Comparison of ENCODE assay signal across 1 cellular context in genomic region chr22:37846433-37846832, GRCh38.
TF ChIP-seq lines count a peak whose summit lies in the region.

No MANE protein-coding gene starts in this region.

TF ChIP-seq in GM23338, 12 proteins besides CTCF, POLR2A, EP300 and RAD21 (continued from another document):
- no peak for TF ChIP-seq ZNF462 (CRISPR knock-in tag; IDR thresholded peaks at IDR 0.05)
- TF ChIP-seq, protein P1, sequence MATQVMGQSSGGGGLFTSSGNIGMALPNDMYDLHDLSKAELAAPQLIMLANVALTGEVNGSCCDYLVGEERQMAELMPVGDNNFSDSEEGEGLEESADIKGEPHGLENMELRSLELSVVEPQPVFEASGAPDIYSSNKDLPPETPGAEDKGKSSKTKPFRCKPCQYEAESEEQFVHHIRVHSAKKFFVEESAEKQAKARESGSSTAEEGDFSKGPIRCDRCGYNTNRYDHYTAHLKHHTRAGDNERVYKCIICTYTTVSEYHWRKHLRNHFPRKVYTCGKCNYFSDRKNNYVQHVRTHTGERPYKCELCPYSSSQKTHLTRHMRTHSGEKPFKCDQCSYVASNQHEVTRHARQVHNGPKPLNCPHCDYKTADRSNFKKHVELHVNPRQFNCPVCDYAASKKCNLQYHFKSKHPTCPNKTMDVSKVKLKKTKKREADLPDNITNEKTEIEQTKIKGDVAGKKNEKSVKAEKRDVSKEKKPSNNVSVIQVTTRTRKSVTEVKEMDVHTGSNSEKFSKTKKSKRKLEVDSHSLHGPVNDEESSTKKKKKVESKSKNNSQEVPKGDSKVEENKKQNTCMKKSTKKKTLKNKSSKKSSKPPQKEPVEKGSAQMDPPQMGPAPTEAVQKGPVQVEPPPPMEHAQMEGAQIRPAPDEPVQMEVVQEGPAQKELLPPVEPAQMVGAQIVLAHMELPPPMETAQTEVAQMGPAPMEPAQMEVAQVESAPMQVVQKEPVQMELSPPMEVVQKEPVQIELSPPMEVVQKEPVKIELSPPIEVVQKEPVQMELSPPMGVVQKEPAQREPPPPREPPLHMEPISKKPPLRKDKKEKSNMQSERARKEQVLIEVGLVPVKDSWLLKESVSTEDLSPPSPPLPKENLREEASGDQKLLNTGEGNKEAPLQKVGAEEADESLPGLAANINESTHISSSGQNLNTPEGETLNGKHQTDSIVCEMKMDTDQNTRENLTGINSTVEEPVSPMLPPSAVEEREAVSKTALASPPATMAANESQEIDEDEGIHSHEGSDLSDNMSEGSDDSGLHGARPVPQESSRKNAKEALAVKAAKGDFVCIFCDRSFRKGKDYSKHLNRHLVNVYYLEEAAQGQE (IDR thresholded peaks at IDR 0.05; ENCODE audit: unreplicated experiment), result no peak
